In genomic region chr10:109889867-109890266, GRCh38 we compare ENCODE assay signal across 11 cellular contexts. TPM values are rescaled to one million over a fixed set of nuclear protein-coding genes. Genes with fewer than 3 reads are reported as not detected.
DNase-seq lines count a peak whose midpoint lies in the region; ATAC-seq and TF ChIP-seq lines count a peak whose summit lies in the region.
"Had no signal": no experiment of that assay in that cellular context is flagged by ENCODE, and none has a peak within 500 bp of the region (broad histone marks: within the 10 kb centered on the region; RNA-seq: fewer than 3 reads in every experiment).

No MANE protein-coding gene starts in this region.

- H3K27me3 Mint-ChIP-seq in stimulated activated naive B cell treated with anti-CD40 and anti-IgM and Interleukin-4, amounts not matched to agents 10 μg/mL and 1 μg/mL and 100 μg/mL, for 72 hours = no peaks in the 10 kb centered on the region

- ATAC-seq in activated naive CD4-positive, alpha-beta T cell treated with anti-CD3 and anti-CD28 coated beads, Interleukin-2, amount 50 U/mL, for 72 hours = no peak
- ATAC-seq in RWPE2 (ENCODE audit: low read depth) = peak; percentile 20; the same call in 1 of the 3 replicates
- no peak for ATAC-seq in stimulated activated naive B cell treated with anti-CD40 and anti-IgM and Interleukin-4, amounts not matched to agents 10 μg/mL and 1 μg/mL and 100 μg/mL, for 72 hours (replicated peaks)
- no peak for ATAC-seq in GM19467 (IDR thresholded peaks at IDR 0.05; ENCODE audit: unreplicated experiment)
- ATAC-seq in GM21360 (IDR thresholded peaks at IDR 0.05; ENCODE audit: unreplicated experiment) = no peak
- ATAC-seq: psoas muscle had no signal

- no peak for DNase-seq in activated naive CD4-positive, alpha-beta T cell treated with anti-CD3 and anti-CD28 coated beads, Interleukin-2, amount 50 U/mL, for 72 hours (ENCODE audit: low spot score in 2 of 2)
- no peak for DNase-seq in activated naive CD4-positive, alpha-beta T cell (lab: John Stamatoyannopoulos, UW)
- DNase-seq in RWPE2 (ENCODE audit: low spot score) = no peak
- peak; percentile 66 for DNase-seq in epithelial cell of proximal tubule (ENCODE audit: low read depth)
- no peak for DNase-seq in stimulated activated naive B cell treated with anti-CD40 and anti-IgM and Interleukin-4, amounts not matched to agents 10 μg/mL and 1 μg/mL and 100 μg/mL, for 72 hours
- DNase-seq in HPDE6-E6E7 (ENCODE audit: extremely low spot score) = no peak
- DNase-seq: activated CD4-positive, CD25-positive, alpha-beta regulatory T cell; psoas muscle had no signal

- H3K36me3 ChIP-seq in RWPE2 (ENCODE audit: low read depth) = peaks cover 38% of the 10 kb centered on the region

- no peaks in the 10 kb centered on the region for H3K9me3 ChIP-seq in RWPE2 (ENCODE audit: severe bottlenecking)
- H3K9me3 ChIP-seq: psoas muscle had no signal

- no peak overlapping the region for H3K4me3 ChIP-seq in RWPE2 (ENCODE audit: severe bottlenecking)
- no peak overlapping the region for H3K4me3 ChIP-seq in epithelial cell of proximal tubule (ENCODE audit: low read depth, low read length)
- H3K4me3 ChIP-seq: psoas muscle had no signal

- H3K4me1 ChIP-seq in RWPE2 (ENCODE audit: insufficient read depth, poor library complexity, severe bottlenecking) = peaks cover 10% of the 10 kb centered on the region

- no peak for TF ChIP-seq CTCF in RWPE2 (IDR thresholded peaks at IDR 0.05; ENCODE audit: poor library complexity, severe bottlenecking)
- peak; percentile 22 for TF ChIP-seq CTCF in epithelial cell of proximal tubule (conservative IDR thresholded peaks at IDR 0.05; ENCODE audit: low read depth, low read length)

- no peak overlapping the region for H3K27ac ChIP-seq in RWPE2 (ENCODE audit: poor library complexity, severe bottlenecking)
- H3K27ac ChIP-seq: psoas muscle had no signal

- H3K4me3 Mint-ChIP-seq in stimulated activated naive B cell treated with anti-CD40 and anti-IgM and Interleukin-4, amounts not matched to agents 10 μg/mL and 1 μg/mL and 100 μg/mL, for 72 hours = no peak overlapping the region
- H3K4me3 Mint-ChIP-seq: CD14-positive monocyte had no signal

- peaks cover 6 to 15% of the 10 kb centered on the region in 2 donors for H3K36me3 Mint-ChIP-seq in activated naive CD4-positive, alpha-beta T cell treated with anti-CD3 and anti-CD28 coated beads, Interleukin-2, amount 50 U/mL, for 72 hours
- peaks cover 58 to 62% of the 10 kb centered on the region in 2 donors for H3K36me3 Mint-ChIP-seq in stimulated activated naive B cell treated with anti-CD40 and anti-IgM and Interleukin-4, amounts not matched to agents 10 μg/mL and 1 μg/mL and 100 μg/mL, for 72 hours

- H3K27me3 ChIP-seq in RWPE2 (ENCODE audit: insufficient read depth, poor library complexity, severe bottlenecking) = no peaks in the 10 kb centered on the region

- no peaks in the 10 kb centered on the region for H3K9me3 Mint-ChIP-seq in activated naive CD4-positive, alpha-beta T cell treated with anti-CD3 and anti-CD28 coated beads, Interleukin-2, amount 50 U/mL, for 72 hours
- H3K9me3 Mint-ChIP-seq in stimulated activated naive B cell treated with anti-CD40 and anti-IgM and Interleukin-4, amounts not matched to agents 10 μg/mL and 1 μg/mL and 100 μg/mL, for 72 hours = no peaks in the 10 kb centered on the region
- H3K9me3 Mint-ChIP-seq: CD14-positive monocyte had no signal

- peaks cover 9 to 11% of the 10 kb centered on the region in 2 donors for H3K4me1 Mint-ChIP-seq in stimulated activated naive B cell treated with anti-CD40 and anti-IgM and Interleukin-4, amounts not matched to agents 10 μg/mL and 1 μg/mL and 100 μg/mL, for 72 hours

- peak overlapping the region; percentile 47 to 53 for H3K27ac Mint-ChIP-seq in activated naive CD4-positive, alpha-beta T cell treated with anti-CD3 and anti-CD28 coated beads, Interleukin-2, amount 50 U/mL, for 72 hours
- peak overlapping the region; percentile 39 for H3K27ac Mint-ChIP-seq in stimulated activated naive B cell treated with anti-CD40 and anti-IgM and Interleukin-4, amounts not matched to agents 10 μg/mL and 1 μg/mL and 100 μg/mL, for 72 hours

RNA-seq across cellular contexts. Expression of gene XPNPEP1, which starts 33.4 kb away (rescaled TPM):
- 100 to 1,000 TPM in 1 of 2 donors, 10 to 100 TPM in 1; 77.9 to 118 TPM for total RNA-seq in activated naive CD4-positive, alpha-beta T cell treated with anti-CD3 and anti-CD28 coated beads, Interleukin-2, amount 50 U/mL, for 72 hours
- total RNA-seq in epithelial cell of proximal tubule = 98.1 and 191 TPM in 2 replicates
